Comparison of ENCODE assay signal across 8 cellular contexts in the genomic region with DNA sequence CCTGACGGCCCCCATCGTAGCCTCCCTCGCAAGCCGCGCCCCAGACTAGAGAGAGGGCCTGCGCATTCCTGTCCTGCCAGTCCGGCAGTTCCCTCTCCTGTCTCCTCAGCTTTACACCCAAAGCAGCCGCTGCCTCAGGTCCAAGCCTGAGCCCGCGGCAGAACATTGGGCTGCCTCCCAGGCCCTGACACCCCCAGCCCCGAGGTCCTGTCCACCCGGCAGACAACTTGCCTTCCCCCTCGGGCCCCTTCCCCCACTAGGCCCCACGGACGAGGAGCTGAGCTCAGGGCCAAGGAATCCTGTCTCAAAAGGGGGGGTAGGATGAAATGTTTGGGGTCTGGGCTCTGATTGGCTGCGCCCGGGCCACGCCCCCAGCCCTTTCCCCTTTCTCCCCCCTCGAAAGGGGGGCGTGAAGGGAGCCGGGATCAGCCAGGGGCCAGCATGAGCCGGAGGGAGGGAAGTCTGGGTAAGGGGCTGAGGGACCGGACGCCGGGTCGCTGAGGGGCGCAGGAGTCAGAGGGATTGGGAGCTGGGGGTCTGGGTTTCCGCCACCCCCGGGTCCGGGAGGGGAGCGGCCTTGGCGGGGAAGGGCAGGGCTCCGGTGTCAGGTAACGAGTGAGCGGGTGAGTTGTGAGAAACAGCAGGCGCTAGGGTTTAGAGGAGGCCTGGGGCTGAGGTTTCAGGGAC. TPM values are rescaled to one million over a fixed set of nuclear protein-coding genes. Genes with fewer than 3 reads are reported as not detected.
A peak's percentile ranks its signal among the peaks of the same experiment; 100 is the strongest.
DNase-seq lines count a peak whose midpoint lies in the region; ATAC-seq lines count a peak whose summit lies in the region.

Gene CTF1, plus strand, starts transcription at position 412 of the 687 bp plus-strand sequence. Its CDS starts 30 bp downstream, at position 442.

- no CpG with 5 or more reads among the region's 36 CpGs for WGBS in neuronal stem cell (ENCODE audit: extremely low coverage in 2 of 2, insufficient read length in 2 of 2, insufficient replicate concordance in 1 of 2), 2 donors

- peak; percentile 89 for DNase-seq in AG20443 (ENCODE audit: low spot score)
- peak; percentile 80 for DNase-seq in HS-5 (ENCODE audit: low read depth)
- DNase-seq in activated naive CD8-positive, alpha-beta T cell treated with anti-CD3 and anti-CD28 coated beads, Interleukin-2, amount 50 U/mL, for 24 hours = no peak
- DNase-seq in Right ventricle myocardium superior = peak; percentile 88
- DNase-seq in neuronal stem cell (ENCODE audit: low spot score) = peak; percentile 83
- no peak for DNase-seq in stimulated activated CD4-positive, alpha-beta T cell treated with anti-CD3 and anti-CD28 coated beads, Interleukin-1b, Interleukin-23, amount 100 ng/mL, for 48 hours

- intact Hi-C loops in Right ventricle myocardium superior (cut with DNase I) = no loop called here

- no peaks in the 10 kb centered on the region for H3K9me3 ChIP-seq in neuronal stem cell (replicated peaks in 1 of 2; ENCODE audit: control insufficient read depth in 2 of 2, insufficient read depth in 1 of 2, low read depth in 1 of 2, low read length in 2 of 2)

- H3K27me3 ChIP-seq in neuronal stem cell (ENCODE audit: control insufficient read depth in 3 of 3, insufficient read depth in 3 of 3, low read depth in 1 of 3, low read length in 3 of 3) = no peaks in the 10 kb centered on the region

- peak within 1 kb of the TSS; percentile 72 for H3K27ac Mint-ChIP-seq in activated naive CD8-positive, alpha-beta T cell treated with anti-CD3 and anti-CD28 coated beads, Interleukin-2, amount 50 U/mL, for 24 hours

- peaks cover 16 to 20% of the 10 kb centered on the region in 2 donors for H3K4me1 ChIP-seq in neuronal stem cell (ENCODE audit: control insufficient read depth in 2 of 2, insufficient read depth in 1 of 2, low read depth in 1 of 2, low read length in 2 of 2)

- H3K4me3 Mint-ChIP-seq in activated naive CD8-positive, alpha-beta T cell treated with anti-CD3 and anti-CD28 coated beads, Interleukin-2, amount 50 U/mL, for 24 hours = peak within 1 kb of the TSS; percentile 64

- peak within 1 kb of the TSS; percentile 49 for H2AK5ac ChIP-seq in neuronal stem cell (ENCODE audit: low read depth, low read length)

- H3K79me1 ChIP-seq in neuronal stem cell (ENCODE audit: low read depth, low read length) = peaks cover 6% of the 10 kb centered on the region

- H3K14ac ChIP-seq in neuronal stem cell (ENCODE audit: low read length) = no peak within 1 kb of the TSS

- H4K91ac ChIP-seq in neuronal stem cell (ENCODE audit: low read depth, low read length, poor library complexity) = peak within 1 kb of the TSS; percentile 57

- H3K9ac ChIP-seq in neuronal stem cell (ENCODE audit: low read depth, low read length, poor library complexity) = peak within 1 kb of the TSS; percentile 91

- H3K23ac ChIP-seq in neuronal stem cell (ENCODE audit: low read depth, low read length, poor library complexity) = peak within 1 kb of the TSS; percentile 69

- peak within 1 kb of the TSS; percentile 83 for H3K4me2 ChIP-seq in neuronal stem cell (ENCODE audit: insufficient read depth, low read length, poor library complexity, severe bottlenecking)

- no peaks in the 10 kb centered on the region for H3K9me3 Mint-ChIP-seq in activated naive CD8-positive, alpha-beta T cell treated with anti-CD3 and anti-CD28 coated beads, Interleukin-2, amount 50 U/mL, for 24 hours

- peak within 1 kb of the TSS; percentile 91 for H2BK15ac ChIP-seq in neuronal stem cell (ENCODE audit: low read length)

- H3K36me3 Mint-ChIP-seq in activated naive CD8-positive, alpha-beta T cell treated with anti-CD3 and anti-CD28 coated beads, Interleukin-2, amount 50 U/mL, for 24 hours (ENCODE audit: low read depth) = peaks cover 5% of the 10 kb centered on the region

- peak within 1 kb of the TSS; percentile 88 for H3K18ac ChIP-seq in neuronal stem cell (ENCODE audit: low read length)

- peak within 1 kb of the TSS; percentile 27 for H3K4ac ChIP-seq in neuronal stem cell (ENCODE audit: low read length)

- peak within 1 kb of the TSS; percentile 21 for H2BK5ac ChIP-seq in neuronal stem cell (ENCODE audit: low read length)

- peak within 1 kb of the TSS; percentile 99 for H2BK12ac ChIP-seq in neuronal stem cell (ENCODE audit: low read length)

- peaks cover 49% of the 10 kb centered on the region for H3K4me1 Mint-ChIP-seq in activated naive CD8-positive, alpha-beta T cell treated with anti-CD3 and anti-CD28 coated beads, Interleukin-2, amount 50 U/mL, for 24 hours

- H3K27me3 Mint-ChIP-seq in activated naive CD8-positive, alpha-beta T cell treated with anti-CD3 and anti-CD28 coated beads, Interleukin-2, amount 50 U/mL, for 24 hours = no peaks in the 10 kb centered on the region

- H2AFZ ChIP-seq in neuronal stem cell (ENCODE audit: low read length) = peak within 1 kb of the TSS; percentile 86

- H3K4me3 ChIP-seq in neuronal stem cell (ENCODE audit: low read length in 2 of 2) = peak within 1 kb of the TSS; percentile 56 to 79

- peak within 1 kb of the TSS; percentile 89 for H4K8ac ChIP-seq in neuronal stem cell (ENCODE audit: low read depth, low read length)

- H2BK120ac ChIP-seq in neuronal stem cell (ENCODE audit: low read depth, low read length) = peak within 1 kb of the TSS; percentile 98

- peak within 1 kb of the TSS; percentile 95 for H3K27ac ChIP-seq in neuronal stem cell (replicated peaks; ENCODE audit: low read length)

- H3K36me3 ChIP-seq in neuronal stem cell (replicated peaks in 1 of 2; ENCODE audit: control insufficient read depth in 2 of 2, insufficient read depth in 2 of 2, low read length in 2 of 2) = peaks cover 2 to 13% of the 10 kb centered on the region in 2 donors

- no peak for ATAC-seq in activated naive CD8-positive, alpha-beta T cell treated with anti-CD3 and anti-CD28 coated beads, Interleukin-2, amount 50 U/mL, for 24 hours
- ATAC-seq in Right ventricle myocardium superior (ENCODE audit: poor library complexity) (peak; percentile 80), HG02852 (IDR thresholded peaks at IDR 0.05; ENCODE audit: unreplicated experiment) (no peak), GM21528 (IDR thresholded peaks at IDR 0.05; ENCODE audit: low FRiP score, unreplicated experiment) (no peak)

RNA-seq across cellular contexts. Expression of gene CTF1, which starts in this region (rescaled TPM):
- total RNA-seq in Right ventricle myocardium superior = 6.5 TPM
- 3.7 TPM for polyA plus RNA-seq in neuronal stem cell (2013, experiment 1 of 2)
- 4.2 TPM for polyA plus RNA-seq in neuronal stem cell (2013, experiment 2 of 2)

Comparison
In these comparisons a context has a peak if more than half of its experiments do, and no peak if none do; other contexts are left out.
1. DNase-seq: peak in AG20443 (single experiment), HS-5 (single experiment), Right ventricle myocardium superior (single experiment) and neuronal stem cell (single experiment); none in activated naive CD8-positive, alpha-beta T cell treated with anti-CD3 and anti-CD28 coated beads, Interleukin-2, amount 50 U/mL, for 24 hours (single experiment) and stimulated activated CD4-positive, alpha-beta T cell treated with anti-CD3 and anti-CD28 coated beads, Interleukin-1b, Interleukin-23, amount 100 ng/mL, for 48 hours (single experiment).